In genomic region chr2:74567862-74568261, GRCh38 we compare ENCODE assay signal across 14 cellular contexts. TPM values are rescaled to one million over a fixed set of nuclear protein-coding genes. Genes with fewer than 3 reads are reported as not detected.
DNase-seq lines count a peak whose midpoint lies in the region; ATAC-seq, FAIRE-seq and TF ChIP-seq lines count a peak whose summit lies in the region.
"Had no signal": no experiment of that assay in that cellular context is flagged by ENCODE, and none has a peak within 500 bp of the region (broad histone marks: within the 10 kb centered on the region; RNA-seq: fewer than 3 reads in every experiment).

No MANE protein-coding gene starts in this region.

- FAIRE-seq in HTR-8/SVneo (lab: Jason Lieb, UNC) (peak; percentile 23), frontal cortex (lab: Jason Lieb, UNC) (no peak)

- peak overlapping the region; percentile 82 for H3K27ac ChIP-seq in mammary epithelial cell (ENCODE audit: insufficient read depth, low read depth, low read length)
- H3K27ac ChIP-seq in left lung, result no peak overlapping the region
- H3K27ac ChIP-seq: cardiac muscle cell had no signal

- ATAC-seq in left lung (peak; percentile 88), HG03354 (IDR thresholded peaks at IDR 0.05; ENCODE audit: poor library complexity, severe bottlenecking, unreplicated experiment) (no peak)

- DNase-seq in AG09319 (ENCODE audit: extremely low read depth, low read depth) (peak; percentile 65), HTR-8/SVneo (ENCODE audit: insufficient read length, low spot score) (peak; percentile 55), mammary epithelial cell (peak; percentile 82), left lung (no peak), frontal cortex (ENCODE audit: low spot score in 2 of 2) (no peak), NCI-H2107 treated with DMSO at 0.1 percent for 48 hours (lab: John Stamatoyannopoulos, UW; ENCODE audit: unreplicated experiment) (no peak), posterior vena cava (ENCODE audit: low spot score) (no peak)
- DNase-seq: activated effector memory CD4-positive, alpha-beta T cell treated with anti-CD3 and anti-CD28 coated beads, Interleukin-2, amount 50 U/mL, for 16 hours; CD4-positive, CD25-positive, alpha-beta regulatory T cell; immature natural killer cell; NCI-H2081 had no signal

- 3% methylated on average over 5 of the region's 5 CpGs for WGBS in mammary epithelial cell (ENCODE audit: low coverage, missing lambda C conversion rate)

- H3K4me3 ChIP-seq in mammary epithelial cell (replicated peaks in 1 of 3; ENCODE audit: insufficient read depth in 1 of 3, low read depth in 2 of 3, low read length in 3 of 3) (no peak overlapping the region), left lung (no peak overlapping the region)
- H3K4me3 ChIP-seq: cardiac muscle cell had no signal

- CTCF ChIA-PET in mammary epithelial cell (lab: Charles Lee; ENCODE audit: low non-redundant PET), result interaction anchor here (0.6 kb wide), 1 partner anchor 81 kb away, joined by 9 read pairs; no protein-coding TSS in a partner anchor

- TF ChIP-seq CTCF in AG09319 (IDR thresholded peaks at IDR 0.05; ENCODE audit: low read depth, low read length) (no peak), mammary epithelial cell (conservative IDR thresholded peaks at IDR 0.05 in 1 of 2, IDR thresholded peaks at IDR 0.05 in 1 of 2; ENCODE audit: extremely low read depth in 1 of 2, insufficient read depth in 1 of 2, low read depth in 1 of 2, low read length in 2 of 2) (no peak), left lung (IDR thresholded peaks at IDR 0.05) (no peak)

- H3K4me1 ChIP-seq in mammary epithelial cell (ENCODE audit: insufficient read depth, low read length), result peaks cover 56% of the 10 kb centered on the region
- H3K4me1 ChIP-seq in left lung, result peaks cover 0 to 20% of the 10 kb centered on the region in 2 donors

- no peaks in the 10 kb centered on the region for H3K27me3 ChIP-seq in mammary epithelial cell (ENCODE audit: insufficient read depth, low read length)
- no peaks in the 10 kb centered on the region for H3K27me3 ChIP-seq in left lung

- peak overlapping the region; percentile 40 for H2AFZ ChIP-seq in mammary epithelial cell (ENCODE audit: low read depth, low read length)

- no peaks in the 10 kb centered on the region for H3K9me3 ChIP-seq in mammary epithelial cell (replicated peaks; ENCODE audit: insufficient read depth, low read length)
- H3K9me3 ChIP-seq in left lung, result no peaks in the 10 kb centered on the region

- intact Hi-C loops in mammary epithelial cell (cut with micrococcal nuclease), result loop anchor here (2.0 kb wide), 2 partner anchors 19 kb away; no protein-coding TSS in a partner anchor
- intact Hi-C loops in left lung (cut with DNase I), result no loop called here
- intact Hi-C loops in posterior vena cava (cut with DNase I), result no loop called here

- no peaks in the 10 kb centered on the region for H3K36me3 ChIP-seq in mammary epithelial cell (ENCODE audit: insufficient read depth, low read length)
- no peaks in the 10 kb centered on the region for H3K36me3 ChIP-seq in left lung
- H3K36me3 ChIP-seq: cardiac muscle cell had no signal

- no peaks in the 10 kb centered on the region for H4K20me1 ChIP-seq in mammary epithelial cell (ENCODE audit: insufficient read depth, low read length)

- H3K4me2 ChIP-seq in mammary epithelial cell (ENCODE audit: insufficient read depth, low read depth, low read length), result peak overlapping the region; percentile 75

- dilution Hi-C loops in mammary epithelial cell (cut with HindIII; ENCODE audit: low sequenced_read_pairs), result no loop called here

- in situ Hi-C loops in mammary epithelial cell (cut with MboI; ENCODE audit: low sequenced_read_pairs in 2 of 2), result no loop called here

- H3K79me2 ChIP-seq in mammary epithelial cell (ENCODE audit: insufficient read depth, low read length), result no peaks in the 10 kb centered on the region

- no peak overlapping the region for H3K9ac ChIP-seq in mammary epithelial cell (ENCODE audit: insufficient read depth, low read length)

- no TSS peak for BruUV-seq in mammary epithelial cell (replicated peaks; lab: Mats Ljungman, UMichigan)

RNA-seq across cellular contexts. Expression of gene DOK1, which starts 13.3 kb away (rescaled TPM):
- total RNA-seq in mammary epithelial cell (1 to 10 TPM; 3.1 to 6.5 TPM), left lung (10 to 100 TPM; 26.7 to 35.2 TPM), frontal cortex (3.7 TPM), posterior vena cava (10 to 100 TPM; 11.0 to 12.2 TPM)
- 4.9 TPM for polyA plus RNA-seq in mammary epithelial cell
- not detected for polyA minus RNA-seq in mammary epithelial cell

RNA-seq across cellular contexts. Expression of gene LOXL3, which starts 14.1 kb away (rescaled TPM):
- total RNA-seq in mammary epithelial cell (under 1 TPM; 0.83 to 0.87 TPM), left lung (10 to 100 TPM; 10.8 to 12.2 TPM), frontal cortex (14.3 TPM), posterior vena cava (10 to 100 TPM in 1 of 2 donors, 1 to 10 TPM in 1; 6.1 to 11.8 TPM)
- polyA plus RNA-seq in mammary epithelial cell, result 2.2 TPM
- polyA minus RNA-seq in mammary epithelial cell, result 0.21 TPM

RNA-seq across cellular contexts. Expression of gene HTRA2, which starts 38.1 kb away (rescaled TPM):
- 10 to 100 TPM; 29.2 to 30.8 TPM for total RNA-seq in mammary epithelial cell
- polyA plus RNA-seq in mammary epithelial cell, result 50.0 TPM
- 68.7 TPM for polyA minus RNA-seq in mammary epithelial cell
- total RNA-seq in left lung, result 10 to 100 TPM; 29.4 to 36.6 TPM
- 54.2 TPM for total RNA-seq in frontal cortex
- total RNA-seq in posterior vena cava, result 10 to 100 TPM; 22.4 to 30.4 TPM

RNA-seq across cellular contexts. Expression of gene AUP1, which starts 38.4 kb away (rescaled TPM):
- total RNA-seq in mammary epithelial cell (100 to 1,000 TPM in 1 of 2 donors, 10 to 100 TPM in 1; 67.5 to 111 TPM), left lung (100 to 1,000 TPM; 110 to 132 TPM), frontal cortex (42.0 TPM), posterior vena cava (10 to 100 TPM; 64.4 to 67.0 TPM)
- polyA plus RNA-seq in mammary epithelial cell, result 145 TPM
- 95.5 TPM for polyA minus RNA-seq in mammary epithelial cell

RNA-seq across cellular contexts. Expression of gene DQX1, which starts 41.8 kb away (rescaled TPM):
- 1 to 10 TPM in 1 of 2 donors, under 1 TPM in 1; 0.83 to 5.2 TPM for total RNA-seq in mammary epithelial cell
- 3.4 TPM for polyA plus RNA-seq in mammary epithelial cell
- not detected for polyA minus RNA-seq in mammary epithelial cell
- under 1 TPM; 0.24 to 0.26 TPM for total RNA-seq in left lung
- not detected for total RNA-seq in frontal cortex
- total RNA-seq in posterior vena cava, result not detected
- total RNA-seq: epithelial cell of proximal tubule had no signal
- polyA plus RNA-seq: CD4-positive, CD25-positive, alpha-beta regulatory T cell; immature natural killer cell had no signal

Comparison
In these comparisons a context has a peak if more than half of its experiments do, and no peak if none do; other contexts are left out.
1. DNase-seq: peak in AG09319 (single experiment), HTR-8/SVneo (single experiment) and mammary epithelial cell (single experiment); none in left lung (0 of 2), frontal cortex (0 of 2), NCI-H2107 treated with DMSO at 0.1 percent for 48 hours (single experiment) and posterior vena cava (single experiment).